Comparison of ENCODE assay signal across 18 cellular contexts in genomic region chr6:12436683-12437082, GRCh38.
DNase-seq lines count a peak whose midpoint lies in the region; ATAC-seq and TF ChIP-seq lines count a peak whose summit lies in the region.
"Had no signal": no experiment of that assay in that cellular context is flagged by ENCODE, and none has a peak within 500 bp of the region (broad histone marks: within the 10 kb centered on the region; RNA-seq: fewer than 3 reads in every experiment).

No MANE protein-coding gene starts in this region.

- no peaks in the 10 kb centered on the region for H3K9me3 ChIP-seq in mucosa of descending colon
- no peaks in the 10 kb centered on the region for H3K9me3 ChIP-seq in A673 (ENCODE audit: low read depth, low read length, poor library complexity, severe bottlenecking)

- TF ChIP-seq CTCF in fibroblast of the aortic adventitia (IDR thresholded peaks at IDR 0.05; ENCODE audit: insufficient read depth, low read length) (no peak), mucosa of descending colon (IDR thresholded peaks at IDR 0.05) (no peak), A673 (conservative IDR thresholded peaks at IDR 0.05; ENCODE audit: low read depth, low read length) (no peak)

- H3K36me3 ChIP-seq in mucosa of descending colon (ENCODE audit: low read depth) (no peaks in the 10 kb centered on the region), A673 (ENCODE audit: insufficient read depth, low read length, poor library complexity, severe bottlenecking) (no peaks in the 10 kb centered on the region)
- H3K36me3 ChIP-seq: MG63 had no signal

- no peak overlapping the region for H3K4me3 ChIP-seq in fibroblast of the aortic adventitia (ENCODE audit: low read depth, low read length)
- no peak overlapping the region for H3K4me3 ChIP-seq in mucosa of descending colon
- H3K4me3 ChIP-seq in A673 (ENCODE audit: low read depth, low read length, poor library complexity, severe bottlenecking), result no peak overlapping the region
- H3K4me3 ChIP-seq: MG63 had no signal

- H3K4me1 ChIP-seq in mucosa of descending colon (ENCODE audit: low read depth) (no peaks in the 10 kb centered on the region), A673 (ENCODE audit: insufficient read depth, low read length, poor library complexity, severe bottlenecking) (no peaks in the 10 kb centered on the region)

- DNase-seq in NCI-H526 (lab: John Stamatoyannopoulos, UW), result peak; percentile 14 to 55
- DNase-seq in fibroblast of the aortic adventitia (ENCODE audit: low read depth), result peak; percentile 13
- peak in 1 of 3 donors; percentile 51 for DNase-seq in mucosa of descending colon
- DNase-seq in A673 (ENCODE audit: low spot score), result no peak
- no peak for DNase-seq in NOMO-1 treated with DMSO at 0.1 percent for 48 hours (lab: John Stamatoyannopoulos, UW; ENCODE audit: unreplicated experiment)
- DNase-seq in NCI-H748 (lab: John Stamatoyannopoulos, UW; ENCODE audit: unreplicated experiment), result no peak
- DNase-seq: C1 segment of cervical spinal cord; CD8-positive, alpha-beta T cell; EL; MG63; NCI-H1092; NCI-H1436 treated with DMSO at 0.1 percent for 48 hours; NCI-H2029; NCI-H2227 treated with DMSO at 0.1 percent for 48 hours; NCI-H510A treated with DMSO at 0.1 percent for 48 hours; RPMI8226; SHP77 had no signal

- CTCF ChIA-PET in A673 (lab: Charles Lee), result no interaction called here

- POLR2A ChIA-PET in A673 (lab: Charles Lee; ENCODE audit: low non-redundant PET), result no interaction called here

- H3K27me3 ChIP-seq in A673 (replicated peaks; ENCODE audit: insufficient read depth, low read depth, low read length, poor library complexity), result peaks cover 10% of the 10 kb centered on the region
- H3K27me3 ChIP-seq: MG63 had no signal

- no peak overlapping the region for H3K27ac ChIP-seq in A673 (ENCODE audit: low read depth, low read length, poor library complexity, severe bottlenecking)

- intact Hi-C loops in mucosa of descending colon (cut with DNase I, micrococcal nuclease) (no loop called here), A673 (cut with micrococcal nuclease; ENCODE audit: unreplicated experiment) (no loop called here)

- no TSS peak for BruUV-seq in A673 (replicated peaks; lab: Mats Ljungman, UMichigan)

- ATAC-seq in mucosa of descending colon (peak; percentile 66), HG02678 (IDR thresholded peaks at IDR 0.05; ENCODE audit: unreplicated experiment) (no peak)
- ATAC-seq: CD8-positive, alpha-beta T cell had no signal

Comparison
In these comparisons a context has a peak if more than half of its experiments do, and no peak if none do; other contexts are left out.
1. DNase-seq: peak in NCI-H526 (2 of 2) and fibroblast of the aortic adventitia (single experiment); none in A673 (single experiment), NOMO-1 treated with DMSO at 0.1 percent for 48 hours (single experiment) and NCI-H748 (single experiment).